ENCODE assay signal across 6 cellular contexts in the genomic region with DNA sequence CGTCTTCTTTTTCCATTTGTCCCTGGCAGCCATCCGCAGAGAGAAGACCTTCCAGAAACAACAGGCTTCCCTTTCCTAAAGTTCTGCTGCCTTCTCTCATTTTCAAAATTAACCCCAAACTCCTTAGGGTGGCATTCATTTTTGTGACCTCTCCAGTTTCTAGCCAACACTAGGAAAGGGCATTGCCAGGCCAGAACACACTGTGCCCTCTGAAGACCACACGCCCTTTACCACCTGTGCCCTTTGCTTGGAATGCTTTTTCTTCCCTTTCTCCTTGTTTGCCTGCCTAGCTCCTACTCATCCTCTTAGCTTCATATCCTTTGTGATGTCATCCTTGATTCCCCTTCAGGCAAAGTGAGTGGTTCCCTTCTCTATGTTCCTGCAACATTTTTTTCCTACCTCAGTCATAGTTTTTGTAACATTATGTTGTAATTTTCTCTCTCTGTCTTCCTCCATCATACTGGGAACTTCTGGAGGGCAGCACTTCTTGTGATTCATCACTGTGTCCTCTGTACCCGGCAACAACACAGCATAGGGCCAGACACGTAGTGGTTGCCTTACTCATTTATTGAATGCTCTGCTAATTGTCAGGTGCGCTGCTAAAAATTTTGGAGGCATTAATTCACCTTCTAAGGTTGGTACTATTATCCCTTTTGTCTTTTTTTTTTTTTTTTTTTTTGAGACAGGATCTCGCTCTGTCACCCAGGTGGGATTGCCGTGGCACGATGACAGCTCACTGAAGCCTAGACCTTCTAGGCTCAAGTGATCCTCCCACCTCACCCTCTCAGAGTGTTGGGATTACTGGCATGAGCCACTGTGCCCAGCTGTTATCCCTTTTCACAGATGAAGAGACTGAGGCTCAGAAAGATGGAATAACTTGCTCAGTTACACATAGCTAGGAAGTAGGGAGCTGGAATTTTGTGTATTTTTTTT. TPM values are rescaled to one million over a fixed set of nuclear protein-coding genes. Genes with fewer than 3 reads are reported as not detected.
DNase-seq lines count a peak whose midpoint lies in the region; ATAC-seq lines count a peak whose summit lies in the region.

No MANE protein-coding gene starts in this region.

- peaks cover 18% of the 10 kb centered on the region for H3K36me3 Mint-ChIP-seq in activated CD8-positive, alpha-beta memory T cell treated with anti-CD3 and anti-CD28 coated beads, Interleukin-2, amount 10 ng/mL, durations not matched to agents 7 days and 5 days

- H3K9me3 Mint-ChIP-seq in activated CD8-positive, alpha-beta memory T cell treated with anti-CD3 and anti-CD28 coated beads, Interleukin-2, amount 10 ng/mL, durations not matched to agents 7 days and 5 days (ENCODE audit: low read depth), result no peaks in the 10 kb centered on the region

- ATAC-seq in activated CD8-positive, alpha-beta memory T cell treated with anti-CD3 and anti-CD28 coated beads, Interleukin-2, amount 10 ng/mL, durations not matched to agents 7 days and 5 days, result no peak

- peak overlapping the region; percentile 82 for H3K27ac Mint-ChIP-seq in activated CD8-positive, alpha-beta memory T cell treated with anti-CD3 and anti-CD28 coated beads, Interleukin-2, amount 10 ng/mL, durations not matched to agents 7 days and 5 days

- no peak for DNase-seq in activated CD8-positive, alpha-beta memory T cell treated with anti-CD3 and anti-CD28 coated beads, Interleukin-2, amount 10 ng/mL, durations not matched to agents 7 days and 5 days
- DNase-seq in activated CD8-positive, alpha-beta memory T cell treated with anti-CD3 and anti-CD28 coated beads, Interleukin-2, amount 50 U/mL, for 48 hours, result no peak
- DNase-seq in fibroblast of gingiva (ENCODE audit: low read depth) (peak; percentile 69), stromal cell of bone marrow (ENCODE audit: low read depth) (peak; percentile 24), SW480 (ENCODE audit: low spot score) (no peak), NCI-H2171 (lab: John Stamatoyannopoulos, UW) (no peak)

- H3K4me1 Mint-ChIP-seq in activated CD8-positive, alpha-beta memory T cell treated with anti-CD3 and anti-CD28 coated beads, Interleukin-2, amount 10 ng/mL, durations not matched to agents 7 days and 5 days, result peaks cover 25% of the 10 kb centered on the region

- CTCF ChIA-PET in activated CD8-positive, alpha-beta memory T cell treated with anti-CD3 and anti-CD28 coated beads, Interleukin-2, amount 10 ng/mL, durations not matched to agents 7 days and 5 days (lab: Charles Lee), result interaction anchor here (1.1 to 4.8 kb wide), 6 partner anchors 21 to 342 kb away, joined by 3 to 35 read pairs (median 6); a partner anchor contains a TSS

- no peaks in the 10 kb centered on the region for H3K27me3 Mint-ChIP-seq in activated CD8-positive, alpha-beta memory T cell treated with anti-CD3 and anti-CD28 coated beads, Interleukin-2, amount 10 ng/mL, durations not matched to agents 7 days and 5 days

- H3K4me3 Mint-ChIP-seq in activated CD8-positive, alpha-beta memory T cell treated with anti-CD3 and anti-CD28 coated beads, Interleukin-2, amount 10 ng/mL, durations not matched to agents 7 days and 5 days, result peak overlapping the region; percentile 87

RNA-seq across cellular contexts. Expression of a gene that starts 1.0 kb away (rescaled TPM):
- 10 to 100 TPM; 54.8 to 56.1 TPM for total RNA-seq in activated CD8-positive, alpha-beta memory T cell treated with anti-CD3 and anti-CD28 coated beads, Interleukin-2, amount 10 ng/mL, durations not matched to agents 7 days and 5 days

RNA-seq across cellular contexts. Expression of a gene that starts 10.3 kb away (rescaled TPM):
- total RNA-seq in activated CD8-positive, alpha-beta memory T cell treated with anti-CD3 and anti-CD28 coated beads, Interleukin-2, amount 10 ng/mL, durations not matched to agents 7 days and 5 days, result 10 to 100 TPM; 34.7 to 35.4 TPM

RNA-seq across cellular contexts. Expression of a gene that starts 17.0 kb away (rescaled TPM):
- not detected for total RNA-seq in activated CD8-positive, alpha-beta memory T cell treated with anti-CD3 and anti-CD28 coated beads, Interleukin-2, amount 10 ng/mL, durations not matched to agents 7 days and 5 days

RNA-seq across cellular contexts. Expression of a gene that starts 23.9 kb away (rescaled TPM):
- total RNA-seq in activated CD8-positive, alpha-beta memory T cell treated with anti-CD3 and anti-CD28 coated beads, Interleukin-2, amount 10 ng/mL, durations not matched to agents 7 days and 5 days, result 10 to 100 TPM; 66.3 to 68.9 TPM

RNA-seq across cellular contexts. Expression of a gene that starts 29.7 kb away (rescaled TPM):
- total RNA-seq in activated CD8-positive, alpha-beta memory T cell treated with anti-CD3 and anti-CD28 coated beads, Interleukin-2, amount 10 ng/mL, durations not matched to agents 7 days and 5 days, result 1 to 10 TPM; 5.3 to 6.6 TPM

Comparison
In these comparisons a context has a peak if more than half of its experiments do, and no peak if none do; other contexts are left out.
1. DNase-seq: peak in fibroblast of gingiva (single experiment) and stromal cell of bone marrow (single experiment); none in activated CD8-positive, alpha-beta memory T cell treated with anti-CD3 and anti-CD28 coated beads, Interleukin-2, amount 10 ng/mL, durations not matched to agents 7 days and 5 days (single experiment), activated CD8-positive, alpha-beta memory T cell treated with anti-CD3 and anti-CD28 coated beads, Interleukin-2, amount 50 U/mL, for 48 hours (single experiment), SW480 (single experiment) and NCI-H2171 (single experiment).